In the genomic region with DNA sequence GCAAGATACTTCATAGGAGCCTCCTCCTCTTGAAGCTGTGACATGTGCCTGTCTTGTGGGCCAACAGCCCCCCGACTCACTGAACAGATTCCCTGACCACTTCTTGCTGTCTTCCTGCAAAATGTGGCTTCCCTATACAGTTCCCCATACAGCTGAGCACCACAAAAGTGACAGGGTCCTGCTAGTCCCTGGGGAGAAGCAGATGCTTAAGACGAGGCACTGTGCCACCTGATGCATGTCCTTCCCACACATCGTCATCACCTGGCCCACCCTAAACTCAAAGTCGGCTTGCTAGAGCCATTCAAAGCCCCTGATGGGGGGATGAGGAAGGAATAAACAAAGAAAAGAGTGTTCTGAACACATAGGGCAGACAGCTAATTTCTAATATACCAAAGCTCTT, we compare ENCODE assay signal across 25 cellular contexts.
A peak's percentile ranks its signal among the peaks of the same experiment; 100 is the strongest.
DNase-seq lines count a peak whose midpoint lies in the region; ATAC-seq, FAIRE-seq and TF ChIP-seq lines count a peak whose summit lies in the region.
"Had no signal": no experiment of that assay in that cellular context is flagged by ENCODE, and none has a peak within 500 bp of the region (broad histone marks: within the 10 kb centered on the region; RNA-seq: fewer than 3 reads in every experiment).

No MANE protein-coding gene starts in this region.

- H3K4me2 ChIP-seq in BLaER1 treated with 17β-estradiol and CSF1 and Interleukin-3, amounts not matched to agents 10 nM and 100 nM: peak overlapping the region; percentile 45 to 69 (median 57); a peak in 21 of 22 replicates
- H3K4me2 ChIP-seq in OCI-LY3 (ENCODE audit: low read length): peak overlapping the region; percentile 79
- H3K4me2 ChIP-seq: A549 had no signal

- H3K4me1 ChIP-seq in BLaER1 treated with 17β-estradiol and CSF1 and Interleukin-3, amounts not matched to agents 10 nM and 100 nM: peaks cover 11 to 23% (median 17%) of the 10 kb centered on the region in 10 experiments
- H3K4me1 ChIP-seq in OCI-LY3 (ENCODE audit: low read length): peaks cover 14% of the 10 kb centered on the region
- H3K4me1 ChIP-seq: A549, BE2C had no signal

- no peaks in the 10 kb centered on the region for H3K79me2 ChIP-seq in OCI-LY3 (ENCODE audit: low read length)

- H3K27me3 ChIP-seq in BLaER1 treated with 17β-estradiol and CSF1 and Interleukin-3, amounts not matched to agents 10 nM and 100 nM: peaks cover 0 to 12% (median 3%) of the 10 kb centered on the region in 11 experiments; a peak in 7 of 22 replicates
- H3K27me3 ChIP-seq in OCI-LY3 (ENCODE audit: low read depth, low read length): peaks cover 28% of the 10 kb centered on the region
- H3K27me3 ChIP-seq: BE2C had no signal

- no peak overlapping the region for H3K4me3 ChIP-seq in BLaER1 treated with 17β-estradiol and CSF1 and Interleukin-3, amounts not matched to agents 10 nM and 100 nM
- H3K4me3 ChIP-seq in OCI-LY3 (ENCODE audit: low read length) (peak overlapping the region; percentile 53), coronary artery (no peak overlapping the region)
- H3K4me3 ChIP-seq: A549, GM23248 had no signal

- H3K27ac ChIP-seq in BLaER1 treated with 17β-estradiol and CSF1 and Interleukin-3, amounts not matched to agents 10 nM and 100 nM: no peak overlapping the region
- H3K27ac ChIP-seq in OCI-LY3 (ENCODE audit: low read length) (no peak overlapping the region), coronary artery (no peak overlapping the region)
- H3K27ac ChIP-seq: A549, C4-2B, GM23248 had no signal

- no peaks in the 10 kb centered on the region for H3K9me3 ChIP-seq in BLaER1 treated with 17β-estradiol and CSF1 and Interleukin-3, amounts not matched to agents 10 nM and 100 nM (replicated peaks in 1 of 11)
- no peaks in the 10 kb centered on the region for H3K9me3 ChIP-seq in OCI-LY3 (ENCODE audit: insufficient read depth, low read length)
- H3K9me3 ChIP-seq: A549, BE2C had no signal

- no peak overlapping the region for H2AFZ ChIP-seq in OCI-LY3 (ENCODE audit: low read depth, low read length)
- H2AFZ ChIP-seq: GM23248 had no signal

- DNase-seq in coronary artery (ENCODE audit: low spot score): peak; percentile 41
- DNase-seq in RCC 7860 (ENCODE audit: low spot score): no peak
- DNase-seq in T-helper 1 cell: no peak
- no peak for DNase-seq in DMS79 treated with DMSO at 0.1 percent for 48 hours (lab: John Stamatoyannopoulos, UW)
- DNase-seq: 8988T; ACHN; AML-193; BE2C; CD4-positive, CD25-positive, alpha-beta regulatory T cell; CD8-positive, alpha-beta T cell; DMS 273 treated with DMSO at 0.1 percent for 48 hours; DMS79; GF-D8; GM23248; H7; HCEC 1CT had no signal

- H3K9ac ChIP-seq in BLaER1 treated with 17β-estradiol and CSF1 and Interleukin-3, amounts not matched to agents 10 nM and 100 nM: no peak overlapping the region
- H3K9ac ChIP-seq in OCI-LY3 (ENCODE audit: low read length): no peak overlapping the region
- H3K9ac ChIP-seq: GM23248 had no signal

- no peak for ATAC-seq in HG03521 (IDR thresholded peaks at IDR 0.05; ENCODE audit: unreplicated experiment)
- ATAC-seq: A549; CD8-positive, alpha-beta T cell had no signal

- no peaks in the 10 kb centered on the region for H3K36me3 ChIP-seq in BLaER1 treated with 17β-estradiol and CSF1 and Interleukin-3, amounts not matched to agents 10 nM and 100 nM
- no peaks in the 10 kb centered on the region for H3K36me3 ChIP-seq in OCI-LY3 (replicated peaks; ENCODE audit: low read depth, low read length)
- H3K36me3 ChIP-seq: BE2C had no signal

- H4K20me1 ChIP-seq in BLaER1 treated with 17β-estradiol and CSF1 and Interleukin-3, amounts not matched to agents 10 nM and 100 nM: peaks cover 0 to 4% (median 0%) of the 10 kb centered on the region in 11 experiments; a peak in 2 of 22 replicates
- H4K20me1 ChIP-seq in OCI-LY3 (ENCODE audit: insufficient read depth, low read length): no peaks in the 10 kb centered on the region

- no peak for TF ChIP-seq CTCF in OCI-LY3 (IDR thresholded peaks at IDR 0.05; ENCODE audit: low read depth, low read length)
- no peak for TF ChIP-seq CTCF in coronary artery (IDR thresholded peaks at IDR 0.05)

- no peak for FAIRE-seq in RCC 7860 (lab: Jason Lieb, UNC)
- FAIRE-seq: A549, D721Med, GM12892, GM19239, H1 had no signal
